ENCODE assay signal across 8 cellular contexts in genomic region chr10:16787361-16787791, GRCh38. TPM values are rescaled to one million over a fixed set of nuclear protein-coding genes. Genes with fewer than 3 reads are reported as not detected.
DNase-seq lines count a peak whose midpoint lies in the region; ATAC-seq and TF ChIP-seq lines count a peak whose summit lies in the region.

No MANE protein-coding gene starts in this region.

- H3K27ac Mint-ChIP-seq in effector memory CD8-positive, alpha-beta T cell: peak overlapping the region; percentile 90 to 98
- H3K27ac Mint-ChIP-seq in Calu3 (ENCODE audit: unreplicated experiment): no peak overlapping the region

- 92% methylated on average over 12 of the region's 12 CpGs for WGBS in suprapubic skin

- CTCF ChIA-PET in Calu3 (lab: Charles Lee): no interaction called here

- TF ChIP-seq POLR2A in suprapubic skin (IDR thresholded peaks at IDR 0.05): no peak

- H3K9me3 Mint-ChIP-seq in effector memory CD8-positive, alpha-beta T cell: peaks cover 2 to 7% of the 10 kb centered on the region in 2 donors
- H3K9me3 Mint-ChIP-seq in Calu3 (ENCODE audit: low read depth, unreplicated experiment): no peaks in the 10 kb centered on the region

- TF ChIP-seq CTCF in suprapubic skin (IDR thresholded peaks at IDR 0.05) (no peak), Calu3 (IDR thresholded peaks at IDR 0.05; ENCODE audit: unreplicated experiment) (no peak)

- peak; percentile 64 to 68 for DNase-seq in activated CD4-positive, alpha-beta T cell treated with anti-CD3 and anti-CD28 coated beads, Interleukin-2, amount 50 U/mL, for 4 hours
- peak; percentile 68 to 77 (median 68) for DNase-seq in effector memory CD8-positive, alpha-beta T cell
- peak; percentile 53 for DNase-seq in stimulated activated naive CD8-positive, alpha-beta T cell treated with anti-CD3 and anti-CD28 coated beads, Interleukin-15, Interleukin-2, amounts not matched to agents 100 U/mL and 50 U/mL, for 24 hours
- DNase-seq in NCI-H1417 treated with DMSO at 0.1 percent for 48 hours (lab: John Stamatoyannopoulos, UW) (no peak), suprapubic skin (ENCODE audit: low spot score in 2 of 2) (no peak), Calu3 (no peak)

- no peaks in the 10 kb centered on the region for H3K36me3 ChIP-seq in suprapubic skin

- no TSS peak for BruUV-seq in Calu3 (replicated peaks; lab: Mats Ljungman, UMichigan)

- ATAC-seq in HG02678 (IDR thresholded peaks at IDR 0.05; ENCODE audit: unreplicated experiment) (peak; percentile 78), GM18867 (IDR thresholded peaks at IDR 0.05; ENCODE audit: unreplicated experiment) (no peak)
- peak; percentile 97 for ATAC-seq in effector memory CD8-positive, alpha-beta T cell (replicated peaks)
- peak; percentile 96 for ATAC-seq in stimulated activated naive CD8-positive, alpha-beta T cell treated with anti-CD3 and anti-CD28 coated beads, Interleukin-15, Interleukin-2, amounts not matched to agents 100 U/mL and 50 U/mL, for 24 hours

- intact Hi-C loops in Calu3 (cut with micrococcal nuclease; ENCODE audit: unreplicated experiment): no loop called here

- peaks cover 22% of the 10 kb centered on the region in 2 donors for H3K4me1 Mint-ChIP-seq in effector memory CD8-positive, alpha-beta T cell (ENCODE audit: low read depth in 2 of 2)
- no peaks in the 10 kb centered on the region for H3K4me1 Mint-ChIP-seq in Calu3 (ENCODE audit: low read depth, unreplicated experiment)

- H3K36me3 Mint-ChIP-seq in effector memory CD8-positive, alpha-beta T cell (ENCODE audit: insufficient read depth): peaks cover 7% of the 10 kb centered on the region
- no peaks in the 10 kb centered on the region for H3K36me3 Mint-ChIP-seq in Calu3 (ENCODE audit: insufficient read depth, unreplicated experiment)

- no peaks in the 10 kb centered on the region for H3K4me1 ChIP-seq in suprapubic skin

- no peak overlapping the region for H3K27ac ChIP-seq in suprapubic skin

- H3K4me3 Mint-ChIP-seq in effector memory CD8-positive, alpha-beta T cell: peak overlapping the region; percentile 65 to 71
- no peak overlapping the region for H3K4me3 Mint-ChIP-seq in Calu3 (ENCODE audit: low read depth, unreplicated experiment)

- no peaks in the 10 kb centered on the region for H3K9me3 ChIP-seq in suprapubic skin

- H3K27me3 ChIP-seq in suprapubic skin: no peaks in the 10 kb centered on the region

- no peaks in the 10 kb centered on the region for H3K27me3 Mint-ChIP-seq in effector memory CD8-positive, alpha-beta T cell
- no peaks in the 10 kb centered on the region for H3K27me3 Mint-ChIP-seq in Calu3 (ENCODE audit: unreplicated experiment)

- TF ChIP-seq EP300 in suprapubic skin (IDR thresholded peaks at IDR 0.05): no peak

- H3K4me3 ChIP-seq in suprapubic skin: no peak overlapping the region

RNA-seq across cellular contexts. Expression of gene RSU1, which starts 29.8 kb away (rescaled TPM):
- total RNA-seq in suprapubic skin (10 to 100 TPM; 41.4 to 58.7 (median 57.4) TPM), Calu3 (2022) (49.0 and 56.8 TPM in 2 replicates)

Comparison
In these comparisons a context has a peak if more than half of its experiments do, and no peak if none do; other contexts are left out.
1. DNase-seq: peak in activated CD4-positive, alpha-beta T cell treated with anti-CD3 and anti-CD28 coated beads, Interleukin-2, amount 50 U/mL, for 4 hours (2 of 2), effector memory CD8-positive, alpha-beta T cell (3 of 3) and stimulated activated naive CD8-positive, alpha-beta T cell treated with anti-CD3 and anti-CD28 coated beads, Interleukin-15, Interleukin-2, amounts not matched to agents 100 U/mL and 50 U/mL, for 24 hours (single experiment); none in NCI-H1417 treated with DMSO at 0.1 percent for 48 hours (single experiment), suprapubic skin (0 of 2) and Calu3 (single experiment).